ENCODE assay signal across 10 cellular contexts in genomic region chr17:79950711-79951110, GRCh38.
DNase-seq lines count a peak whose midpoint lies in the region; ATAC-seq, FAIRE-seq and TF ChIP-seq lines count a peak whose summit lies in the region.
"Had no signal": no experiment of that assay in that cellular context is flagged by ENCODE, and none has a peak within 500 bp of the region (broad histone marks: within the 10 kb centered on the region; RNA-seq: fewer than 3 reads in every experiment).

No MANE protein-coding gene starts in this region.

- peaks cover 78 to 93% of the 10 kb centered on the region in 2 experiments for H3K27me3 ChIP-seq in K562 (ENCODE audit: control insufficient read depth in 2 of 2, insufficient read depth in 2 of 2, low read length in 2 of 2)
- no peaks in the 10 kb centered on the region for H3K27me3 ChIP-seq in left lung
- no peaks in the 10 kb centered on the region for H3K27me3 ChIP-seq in small intestine (ENCODE audit: control insufficient read depth in 2 of 2, insufficient read depth in 2 of 2, low read length in 2 of 2)

- TF ChIP-seq CTCF in K562 (IDR thresholded peaks at IDR 0.05 in 2 of 3, conservative IDR thresholded peaks at IDR 0.05 in 1 of 3; ENCODE audit: insufficient read depth in 2 of 3, low read depth in 1 of 3, low read length in 3 of 3) (no peak), left lung (IDR thresholded peaks at IDR 0.05) (no peak)

- BruUV-seq in K562 (replicated peaks; lab: Mats Ljungman, UMichigan), result no TSS peak

- TF ChIP-seq EP300 in K562 (IDR thresholded peaks at IDR 0.05; ENCODE audit: low read length), result no peak

- TF ChIP-seq RAD21 in K562 (CRISPR knock-in tag; conservative IDR thresholded peaks at IDR 0.05 in 1 of 2, IDR thresholded peaks at IDR 0.05 in 1 of 2), result no peak

- ATAC-seq in K562 (no peak), left lung (no peak)

- no peak for TF ChIP-seq POLR2A in K562 (conservative IDR thresholded peaks at IDR 0.05)

- peaks cover 0 to 45% of the 10 kb centered on the region in 2 experiments; a peak in 2 of 5 replicates for H3K4me1 ChIP-seq in K562 (replicated peaks in 1 of 2; ENCODE audit: control insufficient read depth in 2 of 2, insufficient read depth in 2 of 2, low read length in 2 of 2)
- peaks cover 8 to 21% of the 10 kb centered on the region in 2 donors for H3K4me1 ChIP-seq in left lung
- peaks cover 0 to 5% of the 10 kb centered on the region in 2 donors for H3K4me1 ChIP-seq in small intestine (ENCODE audit: control insufficient read depth in 2 of 2, insufficient read depth in 1 of 2, low read depth in 1 of 2, low read length in 1 of 2)

- FAIRE-seq in K562 (lab: Jason Lieb, UNC), result no peak
- no peak for FAIRE-seq in small intestine (lab: Jason Lieb, UNC)
- FAIRE-seq: colon had no signal

- H3K27ac ChIP-seq in K562 (ENCODE audit: extremely low read depth, low read depth, low read length) (no peak overlapping the region), left lung (peak overlapping the region; percentile 43 to 77), small intestine (ENCODE audit: low read depth in 1 of 2, low read length in 1 of 2) (peak overlapping the region in 1 of 2 donors; percentile 66)

- H3K36me3 ChIP-seq in K562 (ENCODE audit: control insufficient read depth, insufficient read depth, low read length), result no peaks in the 10 kb centered on the region
- peaks cover 0 to 38% of the 10 kb centered on the region in 2 donors for H3K36me3 ChIP-seq in left lung
- H3K36me3 ChIP-seq in small intestine (ENCODE audit: control insufficient read depth in 2 of 2, insufficient read depth in 2 of 2, low read length in 2 of 2), result no peaks in the 10 kb centered on the region

- no peaks in the 10 kb centered on the region for H3K79me2 ChIP-seq in K562 (ENCODE audit: control insufficient read depth, insufficient read depth, low read length)

- H3K9me3 ChIP-seq in K562 (replicated peaks; ENCODE audit: control insufficient read depth, insufficient read depth, low read depth, low read length), result no peaks in the 10 kb centered on the region
- H3K9me3 ChIP-seq in left lung, result no peaks in the 10 kb centered on the region
- no peaks in the 10 kb centered on the region for H3K9me3 ChIP-seq in small intestine (ENCODE audit: control insufficient read depth, low read depth)

- no peak overlapping the region for H3K4me2 ChIP-seq in K562 (ENCODE audit: insufficient read depth, low read length)

- H3K9ac ChIP-seq in K562 (ENCODE audit: insufficient read depth in 1 of 2, low read depth in 2 of 2, low read length in 2 of 2), result no peak overlapping the region

- H2AFZ ChIP-seq in K562 (ENCODE audit: low read depth, low read length), result no peak overlapping the region

- in situ Hi-C loops in K562 (cut with MboI), result no loop called here

- H3K4me3 ChIP-seq in K562 (no peak overlapping the region), left lung (no peak overlapping the region), small intestine (ENCODE audit: low read depth in 1 of 2, low read length in 2 of 2) (peak overlapping the region in 1 of 2 donors; percentile 23)

- POLR2A ChIA-PET in K562 (lab: Yijun Ruan, JAX), result interaction anchor here (0.5 to 0.9 kb wide), 3 partner anchors 12 to 831 kb away, joined by 3 read pairs; no protein-coding TSS in a partner anchor

- intact Hi-C loops in K562 (cut with micrococcal nuclease) (no loop called here), left lung (cut with DNase I) (no loop called here)

- H3K9me1 ChIP-seq in K562 (ENCODE audit: control insufficient read depth, insufficient read depth, low read length), result no peaks in the 10 kb centered on the region

- CTCF ChIA-PET in K562 (lab: Yijun Ruan, JAX; ENCODE audit: low intra/inter-chr PET ratio), result no interaction called here

- H4K20me1 ChIP-seq in K562 (replicated peaks; ENCODE audit: control insufficient read depth, insufficient read depth, low read length), result peaks cover 26% of the 10 kb centered on the region

- DNase-seq in NCI-H2081 (lab: John Stamatoyannopoulos, UW) (peak; percentile 60 to 69), K562 (ENCODE audit: extremely low read depth in 1 of 4, low spot score in 3 of 4) (no peak), left lung (no peak), small intestine (peak; percentile 54), DMS79 (lab: John Stamatoyannopoulos, UW) (no peak), SW 1271 (lab: John Stamatoyannopoulos, UW) (no peak)
- no peak for DNase-seq in effector CD8-positive, alpha-beta T cell (lab: John Stamatoyannopoulos, UW)
- DNase-seq: activated CD8-positive, alpha-beta memory T cell treated with anti-CD3 and anti-CD28 coated beads, Interleukin-2, amount 50 U/mL, for 48 hours; IMR-90 had no signal

- WGBS in K562 (ENCODE audit: insufficient coverage, low coverage, missing lambda C conversion rate), result 14% methylated on average over 18 of the region's 18 CpGs
- whole genome bisulfite sequencing in small intestine, 3 donors, result 12 to 54% (median 30%) methylated on average over 18 of the region's 18 CpGs

TF ChIP-seq in K562, 482 proteins besides CTCF, POLR2A, EP300 and RAD21:
- TF ChIP-seq ZNF212 (CRISPR knock-in tag; IDR thresholded peaks at IDR 0.05) (no peak), ILK (tag; IDR thresholded peaks at IDR 0.05; ENCODE audit: borderline replicate concordance, low read depth) (no peak), EZH2 (IDR thresholded peaks at IDR 0.05; ENCODE audit: borderline replicate concordance, low read depth, low read length) (peak; percentile 77; the same call in 1 of the 2 replicates), PYGO2 (tag; IDR thresholded peaks at IDR 0.05) (no peak), CREB5 (CRISPR knock-in tag; IDR thresholded peaks at IDR 0.05) (no peak), CSDE1 (IDR thresholded peaks at IDR 0.05) (no peak), ESRRA (IDR thresholded peaks at IDR 0.05; ENCODE audit: borderline replicate concordance, low read depth) (no peak)

Comparison
In these comparisons a context has a peak if more than half of its experiments do, and no peak if none do; other contexts are left out.
1. DNase-seq: peak in NCI-H2081 (2 of 2) and small intestine (single experiment); none in K562 (0 of 4), left lung (0 of 2), effector CD8-positive, alpha-beta T cell (single experiment), DMS79 (single experiment) and SW 1271 (0 of 2).